11 cellular contexts compared by ENCODE assay signal in genomic region chr5:156879665-156880285, GRCh38. TPM values are rescaled to one million over a fixed set of nuclear protein-coding genes. Genes with fewer than 3 reads are reported as not detected.
A peak's percentile ranks its signal among the peaks of the same experiment; 100 is the strongest.
DNase-seq lines count a peak whose midpoint lies in the region; ATAC-seq lines count a peak whose summit lies in the region.
"Had no signal": no experiment of that assay in that cellular context is flagged by ENCODE, and none has a peak within 500 bp of the region (broad histone marks: within the 10 kb centered on the region; RNA-seq: fewer than 3 reads in every experiment).

No MANE protein-coding gene starts in this region.

- peak; percentile 16 for DNase-seq in NCI-H1694 (lab: John Stamatoyannopoulos, UW)
- DNase-seq in activated CD4-positive, alpha-beta T cell treated with anti-CD3 and anti-CD28 coated beads for 48 hours = no peak
- DNase-seq in activated naive CD4-positive, alpha-beta T cell (lab: John Stamatoyannopoulos, UW) = no peak
- DNase-seq in stimulated activated effector memory CD8-positive, alpha-beta T cell treated with anti-CD3 and anti-CD28 coated beads, Interleukin-12 subunit alpha, Interleukin-12 subunit beta, amount 100 ng/mL, for 72 hours (ENCODE audit: low spot score in 2 of 2) = no peak
- no peak for DNase-seq in Right ventricle myocardium superior
- DNase-seq: activated CD4-positive, alpha-beta T cell treated with anti-CD3 and anti-CD28 coated beads, Interleukin-2, amount 50 U/mL, for 4 hours; NCI-H526 had no signal

- no peaks in the 10 kb centered on the region for H3K4me1 Mint-ChIP-seq in stimulated activated effector memory CD8-positive, alpha-beta T cell treated with anti-CD3 and anti-CD28 coated beads, Interleukin-12 subunit alpha, Interleukin-12 subunit beta, amount 100 ng/mL, for 72 hours

- ATAC-seq in GM19328 (IDR thresholded peaks at IDR 0.05; ENCODE audit: unreplicated experiment) = peak; percentile 85
- peak; percentile 93 for ATAC-seq in HG02981 (IDR thresholded peaks at IDR 0.05; ENCODE audit: unreplicated experiment)
- no peak for ATAC-seq in stimulated activated effector memory CD8-positive, alpha-beta T cell treated with anti-CD3 and anti-CD28 coated beads, Interleukin-12 subunit alpha, Interleukin-12 subunit beta, amount 100 ng/mL, for 72 hours
- no peak for ATAC-seq in Right ventricle myocardium superior (ENCODE audit: poor library complexity)

- H3K9me3 Mint-ChIP-seq in stimulated activated effector memory CD8-positive, alpha-beta T cell treated with anti-CD3 and anti-CD28 coated beads, Interleukin-12 subunit alpha, Interleukin-12 subunit beta, amount 100 ng/mL, for 72 hours = no peaks in the 10 kb centered on the region

- no peak overlapping the region for H3K4me3 Mint-ChIP-seq in stimulated activated effector memory CD8-positive, alpha-beta T cell treated with anti-CD3 and anti-CD28 coated beads, Interleukin-12 subunit alpha, Interleukin-12 subunit beta, amount 100 ng/mL, for 72 hours

- H3K36me3 Mint-ChIP-seq in stimulated activated effector memory CD8-positive, alpha-beta T cell treated with anti-CD3 and anti-CD28 coated beads, Interleukin-12 subunit alpha, Interleukin-12 subunit beta, amount 100 ng/mL, for 72 hours = no peaks in the 10 kb centered on the region

- intact Hi-C loops in Right ventricle myocardium superior (cut with DNase I) = no loop called here

- H3K27ac Mint-ChIP-seq in stimulated activated effector memory CD8-positive, alpha-beta T cell treated with anti-CD3 and anti-CD28 coated beads, Interleukin-12 subunit alpha, Interleukin-12 subunit beta, amount 100 ng/mL, for 72 hours = no peak overlapping the region

RNA-seq across cellular contexts. Expression of gene PPP1R2B, which starts 29.7 kb away (rescaled TPM):
- total RNA-seq in Right ventricle myocardium superior = not detected
- total RNA-seq: chondrocyte, posterior vena cava had no signal

Comparison
In these comparisons a context has a peak if more than half of its experiments do, and no peak if none do; other contexts are left out.
1. ATAC-seq: peak in GM19328 (single experiment) and HG02981 (single experiment); none in stimulated activated effector memory CD8-positive, alpha-beta T cell treated with anti-CD3 and anti-CD28 coated beads, Interleukin-12 subunit alpha, Interleukin-12 subunit beta, amount 100 ng/mL, for 72 hours (single experiment) and Right ventricle myocardium superior (single experiment).